ENCODE assay signal across 1 cellular context in the genomic region with DNA sequence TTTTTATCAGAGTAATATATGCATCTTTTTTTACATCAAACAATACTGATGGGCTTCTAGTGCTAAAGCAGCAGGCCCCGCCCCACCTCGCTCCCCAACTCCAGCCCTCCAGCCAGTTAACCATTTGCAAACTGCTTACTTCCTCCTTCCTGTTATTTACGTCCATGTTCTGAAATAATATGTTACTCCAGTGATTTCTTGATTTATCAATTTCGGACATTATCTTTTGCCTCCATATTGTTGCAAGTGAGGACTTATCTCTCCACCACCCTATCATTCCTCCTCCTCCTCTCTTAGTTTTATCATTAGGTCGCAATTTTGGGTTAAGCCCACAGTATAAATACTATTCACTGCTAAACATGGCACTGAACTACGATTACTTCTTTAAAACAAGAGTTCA.
TF ChIP-seq lines count a peak whose summit lies in the region.

No MANE protein-coding gene starts in this region.

TF ChIP-seq in K562, 482 proteins besides CTCF, POLR2A, EP300 and RAD21 (continues in another document):
- TF ChIP-seq, protein P1, sequence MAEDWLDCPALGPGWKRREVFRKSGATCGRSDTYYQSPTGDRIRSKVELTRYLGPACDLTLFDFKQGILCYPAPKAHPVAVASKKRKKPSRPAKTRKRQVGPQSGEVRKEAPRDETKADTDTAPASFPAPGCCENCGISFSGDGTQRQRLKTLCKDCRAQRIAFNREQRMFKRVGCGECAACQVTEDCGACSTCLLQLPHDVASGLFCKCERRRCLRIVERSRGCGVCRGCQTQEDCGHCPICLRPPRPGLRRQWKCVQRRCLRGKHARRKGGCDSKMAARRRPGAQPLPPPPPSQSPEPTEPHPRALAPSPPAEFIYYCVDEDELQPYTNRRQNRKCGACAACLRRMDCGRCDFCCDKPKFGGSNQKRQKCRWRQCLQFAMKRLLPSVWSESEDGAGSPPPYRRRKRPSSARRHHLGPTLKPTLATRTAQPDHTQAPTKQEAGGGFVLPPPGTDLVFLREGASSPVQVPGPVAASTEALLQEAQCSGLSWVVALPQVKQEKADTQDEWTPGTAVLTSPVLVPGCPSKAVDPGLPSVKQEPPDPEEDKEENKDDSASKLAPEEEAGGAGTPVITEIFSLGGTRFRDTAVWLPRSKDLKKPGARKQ (CRISPR knock-in tag; IDR thresholded peaks at IDR 0.05), result no peak
- no peak for TF ChIP-seq SRSF7 (optimal IDR thresholded peaks at IDR 0.05; ENCODE audit: low read depth, low read length)
- TF ChIP-seq, protein P2, sequence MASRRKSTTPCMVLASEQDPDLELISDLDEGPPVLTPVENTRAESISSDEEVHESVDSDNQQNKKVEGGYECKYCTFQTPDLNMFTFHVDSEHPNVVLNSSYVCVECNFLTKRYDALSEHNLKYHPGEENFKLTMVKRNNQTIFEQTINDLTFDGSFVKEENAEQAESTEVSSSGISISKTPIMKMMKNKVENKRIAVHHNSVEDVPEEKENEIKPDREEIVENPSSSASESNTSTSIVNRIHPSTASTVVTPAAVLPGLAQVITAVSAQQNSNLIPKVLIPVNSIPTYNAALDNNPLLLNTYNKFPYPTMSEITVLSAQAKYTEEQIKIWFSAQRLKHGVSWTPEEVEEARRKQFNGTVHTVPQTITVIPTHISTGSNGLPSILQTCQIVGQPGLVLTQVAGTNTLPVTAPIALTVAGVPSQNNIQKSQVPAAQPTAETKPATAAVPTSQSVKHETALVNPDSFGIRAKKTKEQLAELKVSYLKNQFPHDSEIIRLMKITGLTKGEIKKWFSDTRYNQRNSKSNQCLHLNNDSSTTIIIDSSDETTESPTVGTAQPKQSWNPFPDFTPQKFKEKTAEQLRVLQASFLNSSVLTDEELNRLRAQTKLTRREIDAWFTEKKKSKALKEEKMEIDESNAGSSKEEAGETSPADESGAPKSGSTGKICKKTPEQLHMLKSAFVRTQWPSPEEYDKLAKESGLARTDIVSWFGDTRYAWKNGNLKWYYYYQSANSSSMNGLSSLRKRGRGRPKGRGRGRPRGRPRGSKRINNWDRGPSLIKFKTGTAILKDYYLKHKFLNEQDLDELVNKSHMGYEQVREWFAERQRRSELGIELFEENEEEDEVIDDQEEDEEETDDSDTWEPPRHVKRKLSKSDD (conservative IDR thresholded peaks at IDR 0.05; ENCODE audit: low read length), result no peak
- peak; percentile 68 to 76; a peak in 3 of 4 replicates for TF ChIP-seq FOXK2 (conservative IDR thresholded peaks at IDR 0.05 in 1 of 2, IDR thresholded peaks at IDR 0.05 in 1 of 2; ENCODE audit: low read depth in 2 of 2)
- peak; percentile 65 for TF ChIP-seq MTA2 (IDR thresholded peaks at IDR 0.05; ENCODE audit: low read depth)
- TF ChIP-seq, protein P3, sequence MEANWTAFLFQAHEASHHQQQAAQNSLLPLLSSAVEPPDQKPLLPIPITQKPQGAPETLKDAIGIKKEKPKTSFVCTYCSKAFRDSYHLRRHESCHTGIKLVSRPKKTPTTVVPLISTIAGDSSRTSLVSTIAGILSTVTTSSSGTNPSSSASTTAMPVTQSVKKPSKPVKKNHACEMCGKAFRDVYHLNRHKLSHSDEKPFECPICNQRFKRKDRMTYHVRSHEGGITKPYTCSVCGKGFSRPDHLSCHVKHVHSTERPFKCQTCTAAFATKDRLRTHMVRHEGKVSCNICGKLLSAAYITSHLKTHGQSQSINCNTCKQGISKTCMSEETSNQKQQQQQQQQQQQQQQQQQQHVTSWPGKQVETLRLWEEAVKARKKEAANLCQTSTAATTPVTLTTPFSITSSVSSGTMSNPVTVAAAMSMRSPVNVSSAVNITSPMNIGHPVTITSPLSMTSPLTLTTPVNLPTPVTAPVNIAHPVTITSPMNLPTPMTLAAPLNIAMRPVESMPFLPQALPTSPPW (CRISPR knock-in tag; IDR thresholded peaks at IDR 0.05), result peak; percentile 40; the same call in 1 of the 2 replicates
- TF ChIP-seq MCM3 (IDR thresholded peaks at IDR 0.05), result no peak
- TF ChIP-seq CCNT2 (IDR thresholded peaks at IDR 0.05; ENCODE audit: borderline replicate concordance, extremely low read depth, insufficient read length, low read depth, low read length), result no peak
- TF ChIP-seq ELF1 (tag; IDR thresholded peaks at IDR 0.05), result peak; percentile 58
- TF ChIP-seq HDAC2 (IDR thresholded peaks at IDR 0.05), result peak; percentile 75
- TF ChIP-seq SREBF1 (IDR thresholded peaks at IDR 0.05; ENCODE audit: borderline replicate concordance, low read depth, low read length), result no peak
- no peak for TF ChIP-seq ZSCAN32 (CRISPR knock-in tag; IDR thresholded peaks at IDR 0.05)
- TF ChIP-seq, protein P4, sequence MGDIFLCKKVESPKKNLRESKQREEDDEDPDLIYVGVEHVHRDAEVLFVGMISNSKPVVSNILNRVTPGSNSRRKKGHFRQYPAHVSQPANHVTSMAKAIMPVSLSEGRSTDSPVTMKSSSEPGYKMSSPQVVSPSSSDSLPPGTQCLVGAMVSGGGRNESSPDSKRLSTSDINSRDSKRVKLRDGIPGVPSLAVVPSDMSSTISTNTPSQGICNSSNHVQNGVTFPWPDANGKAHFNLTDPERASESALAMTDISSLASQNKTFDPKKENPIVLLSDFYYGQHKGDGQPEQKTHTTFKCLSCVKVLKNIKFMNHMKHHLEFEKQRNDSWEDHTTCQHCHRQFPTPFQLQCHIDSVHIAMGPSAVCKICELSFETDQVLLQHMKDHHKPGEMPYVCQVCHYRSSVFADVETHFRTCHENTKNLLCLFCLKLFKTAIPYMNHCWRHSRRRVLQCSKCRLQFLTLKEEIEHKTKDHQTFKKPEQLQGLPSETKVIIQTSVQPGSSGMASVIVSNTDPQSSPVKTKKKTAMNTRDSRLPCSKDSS (IDR thresholded peaks at IDR 0.05; ENCODE audit: low read depth, partially characterized antibody), result no peak
- TF ChIP-seq ZNF146 (CRISPR knock-in tag; IDR thresholded peaks at IDR 0.05; ENCODE audit: unreplicated experiment), result no peak
- TF ChIP-seq ZNF444 (CRISPR knock-in tag; IDR thresholded peaks at IDR 0.05), result no peak
- TF ChIP-seq HDAC1 (IDR thresholded peaks at IDR 0.05), result no peak
- TF ChIP-seq SMARCE1 (IDR thresholded peaks at IDR 0.05), result peak; percentile 50; the same call in 1 of the 2 replicates
- TF ChIP-seq ZNF12 (CRISPR knock-in tag; IDR thresholded peaks at IDR 0.05), result no peak
- peak; percentile 65 for TF ChIP-seq MEIS2 (IDR thresholded peaks at IDR 0.05; ENCODE audit: partially characterized antibody)
- TF ChIP-seq SOX6 (IDR thresholded peaks at IDR 0.05), result peak; percentile 60; the same call in 1 of the 2 replicates
- no peak for TF ChIP-seq CBFB (CRISPR knock-in tag; IDR thresholded peaks at IDR 0.05)
- peak; percentile 72 for TF ChIP-seq SMARCA4 (IDR thresholded peaks at IDR 0.05)
- TF ChIP-seq PML (IDR thresholded peaks at IDR 0.05; ENCODE audit: low read length), result peak; percentile 50; the same call in 1 of the 2 replicates
- TF ChIP-seq TAL1 (IDR thresholded peaks at IDR 0.05), result peak; percentile 77
- TF ChIP-seq TAF7 (tag; IDR thresholded peaks at IDR 0.05), result no peak
- peak; percentile 65 for TF ChIP-seq NCOR1 (IDR thresholded peaks at IDR 0.05)
- no peak for TF ChIP-seq GABPB2 (CRISPR knock-in tag; conservative IDR thresholded peaks at IDR 0.05)
- TF ChIP-seq CBFA2T2 (conservative IDR thresholded peaks at IDR 0.05), result peak; percentile 69
- TF ChIP-seq CBX2 (IDR thresholded peaks at IDR 0.05; ENCODE audit: insufficient read depth, low read length, poor library complexity, severe bottlenecking), result no peak
- no peak for TF ChIP-seq WHSC1 (IDR thresholded peaks at IDR 0.05; ENCODE audit: low read length)
- TF ChIP-seq E2F3 (CRISPR knock-in tag; IDR thresholded peaks at IDR 0.05), result no peak
- no peak for TF ChIP-seq RBM17 (IDR thresholded peaks at IDR 0.05; ENCODE audit: borderline replicate concordance, low read depth, low read length)
- no peak for TF ChIP-seq MCM2 (IDR thresholded peaks at IDR 0.05; ENCODE audit: low read depth)
- TF ChIP-seq, protein P5, sequence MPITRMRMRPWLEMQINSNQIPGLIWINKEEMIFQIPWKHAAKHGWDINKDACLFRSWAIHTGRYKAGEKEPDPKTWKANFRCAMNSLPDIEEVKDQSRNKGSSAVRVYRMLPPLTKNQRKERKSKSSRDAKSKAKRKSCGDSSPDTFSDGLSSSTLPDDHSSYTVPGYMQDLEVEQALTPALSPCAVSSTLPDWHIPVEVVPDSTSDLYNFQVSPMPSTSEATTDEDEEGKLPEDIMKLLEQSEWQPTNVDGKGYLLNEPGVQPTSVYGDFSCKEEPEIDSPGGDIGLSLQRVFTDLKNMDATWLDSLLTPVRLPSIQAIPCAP (CRISPR knock-in tag; IDR thresholded peaks at IDR 0.05; ENCODE audit: borderline replicate concordance), result no peak
- TF ChIP-seq, protein P6, sequence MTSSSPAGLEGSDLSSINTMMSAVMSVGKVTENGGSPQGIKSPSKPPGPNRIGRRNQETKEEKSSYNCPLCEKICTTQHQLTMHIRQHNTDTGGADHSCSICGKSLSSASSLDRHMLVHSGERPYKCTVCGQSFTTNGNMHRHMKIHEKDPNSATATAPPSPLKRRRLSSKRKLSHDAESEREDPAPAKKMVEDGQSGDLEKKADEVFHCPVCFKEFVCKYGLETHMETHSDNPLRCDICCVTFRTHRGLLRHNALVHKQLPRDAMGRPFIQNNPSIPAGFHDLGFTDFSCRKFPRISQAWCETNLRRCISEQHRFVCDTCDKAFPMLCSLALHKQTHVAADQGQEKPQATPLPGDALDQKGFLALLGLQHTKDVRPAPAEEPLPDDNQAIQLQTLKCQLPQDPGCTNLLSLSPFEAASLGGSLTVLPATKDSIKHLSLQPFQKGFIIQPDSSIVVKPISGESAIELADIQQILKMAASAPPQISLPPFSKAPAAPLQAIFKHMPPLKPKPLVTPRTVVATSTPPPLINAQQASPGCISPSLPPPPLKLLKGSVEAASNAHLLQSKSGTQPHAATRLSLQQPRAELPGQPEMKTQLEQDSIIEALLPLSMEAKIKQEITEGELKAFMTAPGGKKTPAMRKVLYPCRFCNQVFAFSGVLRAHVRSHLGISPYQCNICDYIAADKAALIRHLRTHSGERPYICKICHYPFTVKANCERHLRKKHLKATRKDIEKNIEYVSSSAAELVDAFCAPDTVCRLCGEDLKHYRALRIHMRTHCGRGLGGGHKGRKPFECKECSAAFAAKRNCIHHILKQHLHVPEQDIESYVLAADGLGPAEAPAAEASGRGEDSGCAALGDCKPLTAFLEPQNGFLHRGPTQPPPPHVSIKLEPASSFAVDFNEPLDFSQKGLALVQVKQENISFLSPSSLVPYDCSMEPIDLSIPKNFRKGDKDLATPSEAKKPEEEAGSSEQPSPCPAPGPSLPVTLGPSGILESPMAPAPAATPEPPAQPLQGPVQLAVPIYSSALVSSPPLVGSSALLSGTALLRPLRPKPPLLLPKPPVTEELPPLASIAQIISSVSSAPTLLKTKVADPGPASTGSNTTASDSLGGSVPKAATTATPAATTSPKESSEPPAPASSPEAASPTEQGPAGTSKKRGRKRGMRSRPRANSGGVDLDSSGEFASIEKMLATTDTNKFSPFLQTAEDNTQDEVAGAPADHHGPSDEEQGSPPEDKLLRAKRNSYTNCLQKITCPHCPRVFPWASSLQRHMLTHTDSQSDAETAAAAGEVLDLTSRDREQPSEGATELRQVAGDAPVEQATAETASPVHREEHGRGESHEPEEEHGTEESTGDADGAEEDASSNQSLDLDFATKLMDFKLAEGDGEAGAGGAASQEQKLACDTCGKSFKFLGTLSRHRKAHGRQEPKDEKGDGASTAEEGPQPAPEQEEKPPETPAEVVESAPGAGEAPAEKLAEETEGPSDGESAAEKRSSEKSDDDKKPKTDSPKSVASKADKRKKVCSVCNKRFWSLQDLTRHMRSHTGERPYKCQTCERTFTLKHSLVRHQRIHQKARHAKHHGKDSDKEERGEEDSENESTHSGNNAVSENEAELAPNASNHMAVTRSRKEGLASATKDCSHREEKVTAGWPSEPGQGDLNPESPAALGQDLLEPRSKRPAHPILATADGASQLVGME (CRISPR knock-in tag; IDR thresholded peaks at IDR 0.05), result no peak
- TF ChIP-seq MYBL2 (IDR thresholded peaks at IDR 0.05; ENCODE audit: low read depth), result no peak
- TF ChIP-seq MYBL2 (CRISPR knock-in tag; IDR thresholded peaks at IDR 0.05; ENCODE audit: borderline replicate concordance), result no peak
- TF ChIP-seq GABPA (tag; conservative IDR thresholded peaks at IDR 0.05; ENCODE audit: low read depth), result no peak
- no peak for TF ChIP-seq ETV6 (IDR thresholded peaks at IDR 0.05; ENCODE audit: borderline replicate concordance in 1 of 2, low read depth in 2 of 2, low read length in 1 of 2)
- TF ChIP-seq ETV6 (CRISPR knock-in tag; IDR thresholded peaks at IDR 0.05; ENCODE audit: borderline replicate concordance), result no peak
- no peak for TF ChIP-seq ZFX (CRISPR knock-in tag; IDR thresholded peaks at IDR 0.05)
- TF ChIP-seq RCOR1 (IDR thresholded peaks at IDR 0.05; ENCODE audit: borderline replicate concordance in 1 of 2, low read depth in 2 of 2, low read length in 2 of 2), result peak in 1 of 2 experiments; percentile 71; a peak in 1 of 4 replicates
- no peak for TF ChIP-seq ZNF778 (CRISPR knock-in tag; IDR thresholded peaks at IDR 0.05)
- TF ChIP-seq PTTG1 (tag; IDR thresholded peaks at IDR 0.05; ENCODE audit: low read depth), result no peak
- no peak for TF ChIP-seq ZNF124 (CRISPR knock-in tag; IDR thresholded peaks at IDR 0.05)
- peak; percentile 71 for TF ChIP-seq TEAD4 (IDR thresholded peaks at IDR 0.05; ENCODE audit: low read length)
- TF ChIP-seq TEAD4 (CRISPR knock-in tag; IDR thresholded peaks at IDR 0.05; ENCODE audit: borderline replicate concordance), result no peak
- 0 out of 2 replicates have a peak, but pooled peaks have one; percentile 16 for TF ChIP-seq ETV1 (tag; conservative IDR thresholded peaks at IDR 0.05; ENCODE audit: low read depth)
- no peak for TF ChIP-seq HIVEP1 (CRISPR knock-in tag; IDR thresholded peaks at IDR 0.05)
- no peak for TF ChIP-seq RB1 (IDR thresholded peaks at IDR 0.05; ENCODE audit: low read depth)
- TF ChIP-seq, protein P7, sequence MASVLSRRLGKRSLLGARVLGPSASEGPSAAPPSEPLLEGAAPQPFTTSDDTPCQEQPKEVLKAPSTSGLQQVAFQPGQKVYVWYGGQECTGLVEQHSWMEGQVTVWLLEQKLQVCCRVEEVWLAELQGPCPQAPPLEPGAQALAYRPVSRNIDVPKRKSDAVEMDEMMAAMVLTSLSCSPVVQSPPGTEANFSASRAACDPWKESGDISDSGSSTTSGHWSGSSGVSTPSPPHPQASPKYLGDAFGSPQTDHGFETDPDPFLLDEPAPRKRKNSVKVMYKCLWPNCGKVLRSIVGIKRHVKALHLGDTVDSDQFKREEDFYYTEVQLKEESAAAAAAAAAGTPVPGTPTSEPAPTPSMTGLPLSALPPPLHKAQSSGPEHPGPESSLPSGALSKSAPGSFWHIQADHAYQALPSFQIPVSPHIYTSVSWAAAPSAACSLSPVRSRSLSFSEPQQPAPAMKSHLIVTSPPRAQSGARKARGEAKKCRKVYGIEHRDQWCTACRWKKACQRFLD (CRISPR knock-in tag; IDR thresholded peaks at IDR 0.05), result 0 out of 2 replicates have a peak, but pooled peaks have one; percentile 56
- TF ChIP-seq, protein P8, sequence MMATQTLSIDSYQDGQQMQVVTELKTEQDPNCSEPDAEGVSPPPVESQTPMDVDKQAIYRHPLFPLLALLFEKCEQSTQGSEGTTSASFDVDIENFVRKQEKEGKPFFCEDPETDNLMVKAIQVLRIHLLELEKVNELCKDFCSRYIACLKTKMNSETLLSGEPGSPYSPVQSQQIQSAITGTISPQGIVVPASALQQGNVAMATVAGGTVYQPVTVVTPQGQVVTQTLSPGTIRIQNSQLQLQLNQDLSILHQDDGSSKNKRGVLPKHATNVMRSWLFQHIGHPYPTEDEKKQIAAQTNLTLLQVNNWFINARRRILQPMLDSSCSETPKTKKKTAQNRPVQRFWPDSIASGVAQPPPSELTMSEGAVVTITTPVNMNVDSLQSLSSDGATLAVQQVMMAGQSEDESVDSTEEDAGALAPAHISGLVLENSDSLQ (IDR thresholded peaks at IDR 0.05), result no peak
- TF ChIP-seq BCL6 (CRISPR knock-in tag; IDR thresholded peaks at IDR 0.05), result no peak
- no peak for TF ChIP-seq ZNF212 (CRISPR knock-in tag; IDR thresholded peaks at IDR 0.05)
- 0 out of 4 replicates have a peak, but pooled peaks of 1 of the 2 experiments have one; percentile 38 for TF ChIP-seq ARNT (IDR thresholded peaks at IDR 0.05)
